17 cellular contexts compared by ENCODE assay signal in the genomic region with DNA sequence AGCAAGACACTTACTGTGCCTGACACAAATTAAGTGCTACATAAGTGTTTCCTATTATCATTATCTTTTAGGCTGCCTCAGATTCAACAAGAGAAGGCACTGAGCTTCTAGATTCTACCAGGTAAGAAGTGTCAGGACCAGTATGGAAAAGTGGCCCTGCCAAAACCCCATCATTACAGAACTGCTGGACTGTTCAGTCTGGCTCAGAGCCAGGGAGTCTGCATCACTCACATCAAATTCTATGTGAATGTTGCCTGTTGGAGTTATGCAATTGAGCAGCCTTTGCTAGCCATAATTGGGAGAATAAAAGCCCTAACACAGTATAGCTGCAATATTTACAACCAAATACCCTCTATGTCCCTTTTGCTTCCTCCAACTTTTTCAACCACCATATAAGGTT.
DNase-seq lines count a peak whose midpoint lies in the region; TF ChIP-seq lines count a peak whose summit lies in the region.
"Had no signal": no experiment of that assay in that cellular context is flagged by ENCODE, and none has a peak within 500 bp of the region (broad histone marks: within the 10 kb centered on the region; RNA-seq: fewer than 3 reads in every experiment).

No MANE protein-coding gene starts in this region.

- H3K9me3 ChIP-seq in endodermal cell (ENCODE audit: control insufficient read depth, low read length) = no peaks in the 10 kb centered on the region
- H3K9me3 ChIP-seq: adrenal gland, gastrocnemius medialis, HAP-1 had no signal

- no peaks in the 10 kb centered on the region for H3K9me3 Mint-ChIP-seq in T-helper 2 cell treated with Interferon-gamma antibody and Interleukin-4, amounts not matched to agents 5 μg/mL and 100 μg/mL, for 36 hours
- no peaks in the 10 kb centered on the region for H3K9me3 Mint-ChIP-seq in endodermal cell
- H3K9me3 Mint-ChIP-seq: immature natural killer cell had no signal

- no peak overlapping the region for H3K27ac ChIP-seq in endodermal cell (ENCODE audit: low read depth, low read length)
- H3K27ac ChIP-seq: adrenal gland, gastrocnemius medialis had no signal

- peak; percentile 24 for DNase-seq in NCI-H748 (lab: John Stamatoyannopoulos, UW; ENCODE audit: unreplicated experiment)
- DNase-seq in NCI-H748 treated with DMSO at 0.1 percent for 48 hours (lab: John Stamatoyannopoulos, UW) = no peak
- peak; percentile 81 for DNase-seq in NCI-H69 (lab: John Stamatoyannopoulos, UW)
- peak; percentile 59 to 86 for DNase-seq in cardiac fibroblast (ENCODE audit: low read depth in 2 of 2)
- DNase-seq in skeletal muscle cell (ENCODE audit: low read depth) = peak; percentile 85
- no peak for DNase-seq in T-helper 2 cell treated with Interferon-gamma antibody and Interleukin-4, amounts not matched to agents 5 μg/mL and 100 μg/mL, for 36 hours (ENCODE audit: low spot score)
- DNase-seq in ecto neural progenitor cell (ENCODE audit: low spot score) = no peak
- no peak for DNase-seq in endodermal cell
- DNase-seq: activated CD4-positive, alpha-beta T cell treated with anti-CD3 and anti-CD28 coated beads, Interleukin-2, amount 50 U/mL, for 48 hours; dermis blood vessel endothelial cell; gastrocnemius medialis; immature natural killer cell; KBM-7; midbrain; NCI-H526 treated with DMSO at 0.1 percent for 48 hours had no signal

- H3K4me1 Mint-ChIP-seq in T-helper 2 cell treated with Interferon-gamma antibody and Interleukin-4, amounts not matched to agents 5 μg/mL and 100 μg/mL, for 36 hours (ENCODE audit: low read depth) = peaks cover 14% of the 10 kb centered on the region
- peaks cover 5% of the 10 kb centered on the region for H3K4me1 Mint-ChIP-seq in endodermal cell

- H3K27me3 ChIP-seq in endodermal cell (ENCODE audit: control insufficient read depth, insufficient read depth, low read length, poor library complexity, severe bottlenecking) = no peaks in the 10 kb centered on the region
- H3K27me3 ChIP-seq: adrenal gland, gastrocnemius medialis had no signal

- no peak overlapping the region for H3K9ac ChIP-seq in endodermal cell (ENCODE audit: extremely low read depth, low read length, poor library complexity, severe bottlenecking)

- no peak overlapping the region for H3K27ac Mint-ChIP-seq in T-helper 2 cell treated with Interferon-gamma antibody and Interleukin-4, amounts not matched to agents 5 μg/mL and 100 μg/mL, for 36 hours
- no peak overlapping the region for H3K27ac Mint-ChIP-seq in endodermal cell

- no peak overlapping the region for H3K4me3 Mint-ChIP-seq in T-helper 2 cell treated with Interferon-gamma antibody and Interleukin-4, amounts not matched to agents 5 μg/mL and 100 μg/mL, for 36 hours
- no peak overlapping the region for H3K4me3 Mint-ChIP-seq in endodermal cell
- H3K4me3 Mint-ChIP-seq: immature natural killer cell had no signal

- no peak for TF ChIP-seq CTCF in cardiac fibroblast (IDR thresholded peaks at IDR 0.05; ENCODE audit: low read depth, low read length)
- TF ChIP-seq CTCF in endodermal cell (conservative IDR thresholded peaks at IDR 0.05) = no peak

- peaks cover 4% of the 10 kb centered on the region for H3K4me1 ChIP-seq in endodermal cell (ENCODE audit: control insufficient read depth, insufficient read depth, low read length)
- H3K4me1 ChIP-seq: HAP-1 had no signal

- peaks cover 7% of the 10 kb centered on the region for H3K36me3 Mint-ChIP-seq in T-helper 2 cell treated with Interferon-gamma antibody and Interleukin-4, amounts not matched to agents 5 μg/mL and 100 μg/mL, for 36 hours (ENCODE audit: low read depth)
- peaks cover 6% of the 10 kb centered on the region for H3K36me3 Mint-ChIP-seq in endodermal cell (ENCODE audit: low read depth)

- H3K36me3 ChIP-seq in endodermal cell (ENCODE audit: control insufficient read depth, insufficient read depth, low read length) = no peaks in the 10 kb centered on the region
- H3K36me3 ChIP-seq: adrenal gland, gastrocnemius medialis, HAP-1 had no signal

- H3K27me3 Mint-ChIP-seq in T-helper 2 cell treated with Interferon-gamma antibody and Interleukin-4, amounts not matched to agents 5 μg/mL and 100 μg/mL, for 36 hours (ENCODE audit: low read depth) = no peaks in the 10 kb centered on the region
- no peaks in the 10 kb centered on the region for H3K27me3 Mint-ChIP-seq in endodermal cell (ENCODE audit: insufficient read depth)

- H3K4me3 ChIP-seq in cardiac fibroblast (replicated peaks in 1 of 2; ENCODE audit: low read depth in 2 of 2, low read length in 2 of 2) (no peak overlapping the region), skeletal muscle cell (ENCODE audit: low read depth, low read length) (no peak overlapping the region), endodermal cell (ENCODE audit: low read length) (no peak overlapping the region)
- H3K4me3 ChIP-seq: adrenal gland, gastrocnemius medialis, HAP-1 had no signal

Comparison
In these comparisons a context has a peak if more than half of its experiments do, and no peak if none do; other contexts are left out.
1. DNase-seq: peak in NCI-H748 (single experiment), NCI-H69 (single experiment), cardiac fibroblast (2 of 2) and skeletal muscle cell (single experiment); none in NCI-H748 treated with DMSO at 0.1 percent for 48 hours (single experiment), T-helper 2 cell treated with Interferon-gamma antibody and Interleukin-4, amounts not matched to agents 5 μg/mL and 100 μg/mL, for 36 hours (single experiment), ecto neural progenitor cell (single experiment) and endodermal cell (single experiment).